ENCODE assay signal across 16 cellular contexts in genomic region chr2:147855316-147855715, GRCh38.
"Had no signal": no experiment of that assay in that cellular context is flagged by ENCODE, and none has a peak within 500 bp of the region (broad histone marks: within the 10 kb centered on the region; RNA-seq: fewer than 3 reads in every experiment).

No MANE protein-coding gene starts in this region.

- H3K9me3 Mint-ChIP-seq: dendritic cell treated with granulocyte-macrophage colony-stimulating factor and Interleukin-4, amounts not matched to agents 40 ng/mL and 50 ng/mL, for 4 days; naive thymus-derived CD4-positive, alpha-beta T cell had no signal

- H3K27me3 ChIP-seq: esophagus muscularis mucosa, gastrocnemius medialis, sigmoid colon, stomach, transverse colon had no signal

- H3K4me3 ChIP-seq: esophagus muscularis mucosa, gastrocnemius medialis, sigmoid colon, skin epidermis, stomach, thoracic aorta, transverse colon had no signal

- H3K27ac Mint-ChIP-seq: dendritic cell treated with granulocyte-macrophage colony-stimulating factor and Interleukin-4, amounts not matched to agents 40 ng/mL and 50 ng/mL, for 4 days; effector memory CD8-positive, alpha-beta T cell; naive thymus-derived CD4-positive, alpha-beta T cell had no signal

- DNase-seq: effector memory CD8-positive, alpha-beta T cell; gastrocnemius medialis; left cardiac atrium; naive thymus-derived CD4-positive, alpha-beta T cell; sigmoid colon; stimulated activated CD4-positive, alpha-beta T cell treated with anti-CD3 and anti-CD28 coated beads, Interleukin-12 subunit alpha, Interleukin-12 subunit beta, amount 100 ng/mL, for 4 hours; stimulated activated naive CD4-positive, alpha-beta T cell; stomach; substantia nigra; transverse colon had no signal

- H3K27ac ChIP-seq: epithelial cell of prostate, esophagus muscularis mucosa, gastrocnemius medialis, neutrophil, sigmoid colon, skin epidermis, stomach, thoracic aorta, transverse colon had no signal

- H3K4me3 Mint-ChIP-seq: dendritic cell treated with granulocyte-macrophage colony-stimulating factor and Interleukin-4, amounts not matched to agents 40 ng/mL and 50 ng/mL, for 4 days; effector memory CD8-positive, alpha-beta T cell had no signal

- ATAC-seq: effector memory CD8-positive, alpha-beta T cell; gastrocnemius medialis; naive thymus-derived CD4-positive, alpha-beta T cell had no signal

- H3K27me3 Mint-ChIP-seq: dendritic cell treated with granulocyte-macrophage colony-stimulating factor and Interleukin-4, amounts not matched to agents 40 ng/mL and 50 ng/mL, for 4 days had no signal

- H3K9me3 ChIP-seq: esophagus muscularis mucosa, gastrocnemius medialis, neutrophil, sigmoid colon, stomach, thoracic aorta, transverse colon had no signal

- H3K36me3 ChIP-seq: esophagus muscularis mucosa, gastrocnemius medialis, neutrophil, sigmoid colon, stomach, thoracic aorta, transverse colon had no signal
